Comparison of ENCODE assay signal across 22 cellular contexts in the genomic region with DNA sequence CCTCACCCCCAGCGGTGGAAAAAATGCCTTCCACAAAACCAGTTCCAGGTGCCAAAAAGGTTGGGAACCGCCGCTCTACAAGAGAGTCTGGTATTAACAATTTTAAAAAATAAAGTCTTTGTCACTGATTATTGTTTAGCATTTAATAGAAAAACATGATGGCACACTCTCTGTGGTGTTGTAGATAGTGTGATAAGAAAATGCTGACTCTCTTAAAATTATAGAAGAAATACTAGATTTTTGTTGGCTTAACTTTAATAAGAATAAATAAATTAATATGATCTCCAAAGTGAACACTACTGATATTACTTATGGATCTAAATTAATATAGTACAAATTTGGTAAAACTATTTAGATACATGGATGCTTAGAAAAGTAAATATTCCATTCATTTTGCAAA.
"Had no signal": no experiment of that assay in that cellular context is flagged by ENCODE, and none has a peak within 500 bp of the region (broad histone marks: within the 10 kb centered on the region; RNA-seq: fewer than 3 reads in every experiment).

No MANE protein-coding gene starts in this region.

- H2AFZ ChIP-seq: hepatocyte had no signal

- H3K27ac ChIP-seq: colonic mucosa, esophagus muscularis mucosa, foreskin keratinocyte, gastroesophageal sphincter, heart left ventricle, hepatocyte, left lung, lower lobe of right lung had no signal

- DNase-seq: colonic mucosa; cortex of kidney; effector CD8-positive, alpha-beta T cell; foreskin keratinocyte; heart left ventricle; hypothalamus; immature natural killer cell; islet precursor cell; kidney; kidney glomerular epithelial cell; left cardiac atrium; left lung; left ventricle myocardium superior; lower lobe of right lung; mesenchymal stem cell; mucosa of descending colon; naive B cell had no signal

- FAIRE-seq: endothelial cell of umbilical vein, frontal cortex, kidney had no signal

- ATAC-seq: foreskin keratinocyte, gastroesophageal sphincter, heart left ventricle, left cardiac atrium, left lung, left ventricle myocardium superior, lower lobe of right lung, mucosa of descending colon had no signal

- H3K4me2 ChIP-seq: hepatocyte had no signal

- H3K79me2 ChIP-seq: hepatocyte had no signal

- H3K27me3 ChIP-seq: colonic mucosa, esophagus muscularis mucosa, foreskin keratinocyte, gastroesophageal sphincter, heart left ventricle, hepatocyte, left lung had no signal

- H3K4me1 ChIP-seq: colonic mucosa, esophagus muscularis mucosa, foreskin keratinocyte, gastroesophageal sphincter, heart left ventricle, left lung, lower lobe of right lung had no signal

- H3K4me3 ChIP-seq: colonic mucosa, esophagus muscularis mucosa, gastroesophageal sphincter, heart left ventricle, hepatocyte, left lung, lower lobe of right lung, mucosa of descending colon had no signal

- H3K36me3 ChIP-seq: colonic mucosa, esophagus muscularis mucosa, gastroesophageal sphincter, heart left ventricle, left lung, lower lobe of right lung had no signal

- H3K9me3 ChIP-seq: colonic mucosa, esophagus muscularis mucosa, gastroesophageal sphincter, heart left ventricle, left lung, lower lobe of right lung, mucosa of descending colon had no signal
